In genomic region chr6:37160922-37161778, GRCh38 we compare ENCODE assay signal across 1 cellular context.
TF ChIP-seq lines count a peak whose summit lies in the region.

No MANE protein-coding gene starts in this region.

TF ChIP-seq in HepG2, 621 proteins besides CTCF, POLR2A, EP300 and RAD21 (continued from another document):
- TF ChIP-seq ZNF512B (CRISPR knock-in tag; IDR thresholded peaks at IDR 0.05; ENCODE audit: borderline replicate concordance) = no peak
- TF ChIP-seq ZNF12 (CRISPR knock-in tag; IDR thresholded peaks at IDR 0.05) = peak; percentile 98
- TF ChIP-seq JUN (CRISPR knock-in tag; IDR thresholded peaks at IDR 0.05) = no peak
- no peak for TF ChIP-seq GATA4 (IDR thresholded peaks at IDR 0.05; ENCODE audit: borderline replicate concordance, low read depth)
- TF ChIP-seq ZNF362 (CRISPR knock-in tag; IDR thresholded peaks at IDR 0.05; ENCODE audit: borderline replicate concordance) = no peak
- no peak for TF ChIP-seq MEF2D (CRISPR knock-in tag; IDR thresholded peaks at IDR 0.05)
- TF ChIP-seq SALL1 (CRISPR knock-in tag; IDR thresholded peaks at IDR 0.05) = 0 out of 2 replicates have a peak, but pooled peaks have one; percentile 19
- 0 out of 2 replicates have a peak, but pooled peaks have one; percentile 34 for TF ChIP-seq RCOR2 (CRISPR knock-in tag; IDR thresholded peaks at IDR 0.05)
- no peak for TF ChIP-seq FOSL1 (CRISPR knock-in tag; IDR thresholded peaks at IDR 0.05; ENCODE audit: borderline replicate concordance)
- no peak for TF ChIP-seq SIN3B (IDR thresholded peaks at IDR 0.05; ENCODE audit: low read length)
- 0 out of 2 replicates have a peak, but pooled peaks have one; percentile 25 for TF ChIP-seq SAP130 (CRISPR knock-in tag; IDR thresholded peaks at IDR 0.05; ENCODE audit: low read depth)
- no peak for TF ChIP-seq CERS6 (CRISPR knock-in tag; IDR thresholded peaks at IDR 0.05)
- no peak for TF ChIP-seq ARID4A (CRISPR knock-in tag; IDR thresholded peaks at IDR 0.05; ENCODE audit: borderline replicate concordance)
- 0 out of 2 replicates have a peak, but pooled peaks have one; percentile 16 for TF ChIP-seq ELF3 (CRISPR knock-in tag; IDR thresholded peaks at IDR 0.05)
- TF ChIP-seq GABPB1 (CRISPR knock-in tag; IDR thresholded peaks at IDR 0.05) = peak; percentile 10; the same call in 1 of the 2 replicates
- no peak for TF ChIP-seq ZNF530 (CRISPR knock-in tag; IDR thresholded peaks at IDR 0.05; ENCODE audit: low read depth)
- TF ChIP-seq RFXAP (CRISPR knock-in tag; IDR thresholded peaks at IDR 0.05; ENCODE audit: borderline replicate concordance) = no peak
- no peak for TF ChIP-seq THRA (CRISPR knock-in tag; IDR thresholded peaks at IDR 0.05; ENCODE audit: borderline replicate concordance)
- no peak for TF ChIP-seq CENPT (CRISPR knock-in tag; IDR thresholded peaks at IDR 0.05; ENCODE audit: low read depth)
- TF ChIP-seq ZNF577 (CRISPR knock-in tag; IDR thresholded peaks at IDR 0.05; ENCODE audit: borderline replicate concordance, low read depth) = no peak
- TF ChIP-seq AGO2 (optimal IDR thresholded peaks at IDR 0.05; ENCODE audit: low read depth, low read length) = no peak
- TF ChIP-seq MEIS1 (CRISPR knock-in tag; IDR thresholded peaks at IDR 0.05; ENCODE audit: borderline replicate concordance) = no peak
- TF ChIP-seq LBX2 (CRISPR knock-in tag; IDR thresholded peaks at IDR 0.05; ENCODE audit: borderline replicate concordance) = no peak
- 0 out of 2 replicates have a peak, but pooled peaks have one; percentile 29 for TF ChIP-seq ATF1 (CRISPR knock-in tag; IDR thresholded peaks at IDR 0.05)
- 0 out of 2 replicates have a peak, but pooled peaks have one; percentile 26 for TF ChIP-seq FOXP4 (CRISPR knock-in tag; IDR thresholded peaks at IDR 0.05)
- no peak for TF ChIP-seq KAT8 (CRISPR knock-in tag; IDR thresholded peaks at IDR 0.05)
- no peak for TF ChIP-seq IKZF1 (IDR thresholded peaks at IDR 0.05)
- no peak for TF ChIP-seq ZNF616 (CRISPR knock-in tag; IDR thresholded peaks at IDR 0.05; ENCODE audit: low read depth)
- TF ChIP-seq KLF6 (CRISPR knock-in tag; IDR thresholded peaks at IDR 0.05) = no peak
- no peak for TF ChIP-seq NR0B2 (CRISPR knock-in tag; IDR thresholded peaks at IDR 0.05)
- TF ChIP-seq GATAD2A (CRISPR knock-in tag; IDR thresholded peaks at IDR 0.05) = no peak
- TF ChIP-seq YEATS4 (CRISPR knock-in tag; IDR thresholded peaks at IDR 0.05; ENCODE audit: borderline replicate concordance) = peak; percentile 19; the same call in 1 of the 2 replicates
- no peak for TF ChIP-seq MTF2 (CRISPR knock-in tag; IDR thresholded peaks at IDR 0.05; ENCODE audit: borderline replicate concordance)
- TF ChIP-seq ARNTL (CRISPR knock-in tag; IDR thresholded peaks at IDR 0.05) = no peak
- TF ChIP-seq PATZ1 (CRISPR knock-in tag; IDR thresholded peaks at IDR 0.05) = no peak
- TF ChIP-seq ZNF724P (CRISPR knock-in tag; IDR thresholded peaks at IDR 0.05; ENCODE audit: borderline replicate concordance) = no peak
- TF ChIP-seq HNRNPL (IDR thresholded peaks at IDR 0.05; ENCODE audit: low read depth, low read length) = no peak
- no peak for TF ChIP-seq HOXA9 (CRISPR knock-in tag; IDR thresholded peaks at IDR 0.05; ENCODE audit: borderline replicate concordance)
- 0 out of 2 replicates have a peak, but pooled peaks have one; percentile 11 for TF ChIP-seq STAG1 (CRISPR knock-in tag; IDR thresholded peaks at IDR 0.05)
- no peak for TF ChIP-seq ARHGAP35 (CRISPR knock-in tag; IDR thresholded peaks at IDR 0.05; ENCODE audit: borderline replicate concordance)
- no peak for TF ChIP-seq CEBPZ (IDR thresholded peaks at IDR 0.05; ENCODE audit: low read length)
